Comparison of ENCODE assay signal across 22 cellular contexts in the genomic region with DNA sequence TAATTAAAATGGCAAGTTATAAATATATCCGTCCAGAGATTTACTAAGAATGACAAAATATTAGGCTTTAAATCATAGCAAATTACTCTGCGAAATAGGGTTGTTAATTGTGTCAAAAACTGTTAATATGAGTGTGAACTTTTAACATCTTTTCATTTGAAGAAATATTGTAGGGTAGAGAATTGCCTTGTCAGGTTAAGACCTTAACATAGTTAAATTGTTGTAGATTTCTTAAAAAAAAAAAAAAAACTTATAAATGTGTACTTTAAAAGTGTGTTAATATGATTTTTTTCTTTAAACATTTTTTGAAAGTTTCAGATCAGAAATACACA.
A peak's percentile ranks its signal among the peaks of the same experiment; 100 is the strongest.
DNase-seq lines count a peak whose midpoint lies in the region; ATAC-seq, FAIRE-seq and TF ChIP-seq lines count a peak whose summit lies in the region.
"Had no signal": no experiment of that assay in that cellular context is flagged by ENCODE, and none has a peak within 500 bp of the region (broad histone marks: within the 10 kb centered on the region; RNA-seq: fewer than 3 reads in every experiment).

No MANE protein-coding gene starts in this region.

- peaks cover 0 to 4% of the 10 kb centered on the region in 2 donors for H3K4me1 ChIP-seq in breast epithelium
- peaks cover 73% of the 10 kb centered on the region for H3K4me1 ChIP-seq in OCI-LY3 (ENCODE audit: low read length)
- H3K4me1 ChIP-seq in endothelial cell of umbilical vein (ENCODE audit: control insufficient read depth, extremely low read depth, insufficient read depth, low read length) = peaks cover 2% of the 10 kb centered on the region
- H3K4me1 ChIP-seq: foreskin keratinocyte had no signal

- dilution Hi-C loops in endothelial cell of umbilical vein (cut with MboI; ENCODE audit: extremely low pct_ligation_motif_present, low sequenced_read_pairs) = no loop called here

- no peak for TF ChIP-seq POLR2A in breast epithelium (IDR thresholded peaks at IDR 0.05)
- TF ChIP-seq POLR2A in endothelial cell of umbilical vein (IDR thresholded peaks at IDR 0.05; ENCODE audit: low read depth, low read length) = no peak

- H4K20me1 ChIP-seq in OCI-LY3 (ENCODE audit: insufficient read depth, low read length) (peaks cover 83% of the 10 kb centered on the region), endothelial cell of umbilical vein (replicated peaks; ENCODE audit: control insufficient read depth, extremely low read depth, insufficient read depth, low read length) (no peaks in the 10 kb centered on the region)

- no TSS peak for BruUV-seq in MCF 10A (replicated peaks; lab: Mats Ljungman, UMichigan)
- no TSS peak for BruUV-seq in endothelial cell of umbilical vein (replicated peaks; lab: Mats Ljungman, UMichigan)

- H3K27ac Mint-ChIP-seq in MCF 10A (ENCODE audit: low read depth, unreplicated experiment) (peak overlapping the region; percentile 51), type B pancreatic cell (no peak overlapping the region)

- H3K4me3 ChIP-seq in breast epithelium = no peak overlapping the region
- H3K4me3 ChIP-seq in OCI-LY3 (ENCODE audit: low read length) = no peak overlapping the region
- H3K4me3 ChIP-seq in endothelial cell of umbilical vein (replicated peaks in 1 of 3; ENCODE audit: insufficient read depth in 1 of 3, low read depth in 1 of 3, low read length in 3 of 3) = no peak overlapping the region
- H3K4me3 ChIP-seq: K562, ovary, right lobe of liver, thyroid gland had no signal

- peaks cover 82% of the 10 kb centered on the region for H3K79me2 ChIP-seq in OCI-LY3 (ENCODE audit: low read length)
- no peaks in the 10 kb centered on the region for H3K79me2 ChIP-seq in endothelial cell of umbilical vein (ENCODE audit: control insufficient read depth, insufficient read depth, low read length)

- H3K9me3 ChIP-seq in breast epithelium (no peaks in the 10 kb centered on the region), OCI-LY3 (ENCODE audit: insufficient read depth, low read length) (no peaks in the 10 kb centered on the region), endothelial cell of umbilical vein (replicated peaks; ENCODE audit: control insufficient read depth, insufficient read depth, low read length) (no peaks in the 10 kb centered on the region)
- H3K9me3 ChIP-seq: ovary, right lobe of liver, thyroid gland had no signal

- H3K27me3 ChIP-seq in breast epithelium (no peaks in the 10 kb centered on the region), OCI-LY3 (ENCODE audit: low read depth, low read length) (no peaks in the 10 kb centered on the region), endothelial cell of umbilical vein (ENCODE audit: control insufficient read depth in 2 of 2, insufficient read depth in 2 of 2, low read length in 2 of 2) (no peaks in the 10 kb centered on the region)
- H3K27me3 ChIP-seq: foreskin keratinocyte, ovary, right lobe of liver, thyroid gland had no signal

- H3K27me3 Mint-ChIP-seq in MCF 10A (ENCODE audit: insufficient read depth, unreplicated experiment) = no peaks in the 10 kb centered on the region
- H3K27me3 Mint-ChIP-seq in type B pancreatic cell = no peaks in the 10 kb centered on the region
- H3K27me3 Mint-ChIP-seq: CD8-positive, alpha-beta memory T cell; stimulated activated naive CD8-positive, alpha-beta T cell treated with anti-CD3 and anti-CD28 coated beads, Interleukin-15, Interleukin-2, amounts not matched to agents 100 ng/mL and 50 ng/mL, for 24 hours had no signal

- FAIRE-seq in endothelial cell of umbilical vein (lab: Jason Lieb, UNC) = peak; percentile 50

- ATAC-seq in sciatic nerve = no peak

- H3K9me1 ChIP-seq in endothelial cell of umbilical vein (replicated peaks; ENCODE audit: control insufficient read depth, extremely low read depth, insufficient read depth, low read length) = no peaks in the 10 kb centered on the region

- DNase-seq in MCF 10A (ENCODE audit: unreplicated experiment) (no peak), breast epithelium (ENCODE audit: low spot score in 2 of 2) (no peak), endothelial cell of umbilical vein (ENCODE audit: low read depth, low spot score) (no peak), type B pancreatic cell (ENCODE audit: extremely low spot score, unreplicated experiment) (no peak), NCI-H748 (lab: John Stamatoyannopoulos, UW; ENCODE audit: unreplicated experiment) (no peak), sciatic nerve (ENCODE audit: low spot score) (no peak), HEK293T (ENCODE audit: extremely low spot score) (no peak)
- DNase-seq: activated CD4-positive, alpha-beta T cell treated with anti-CD3 and anti-CD28 coated beads, Interleukin-2, amount 50 U/mL, for 1 hour; activated CD8-positive, alpha-beta memory T cell treated with anti-CD3 and anti-CD28 coated beads, Interleukin-2, amount 50 U/mL, for 4 hours; effector CD8-positive, alpha-beta T cell; GOT3; NCI-H1436; NCI-H510A; NK-92 treated with Interleukin-12 subunit alpha and Interleukin-12 subunit beta, amount 100 ng/mL, for 24 hours; right lobe of liver had no signal

- H3K9ac ChIP-seq in OCI-LY3 (ENCODE audit: low read length) (no peak overlapping the region), endothelial cell of umbilical vein (replicated peaks; ENCODE audit: extremely low read depth, insufficient read depth, low read length) (no peak overlapping the region)

- intact Hi-C loops in MCF 10A (cut with micrococcal nuclease) (loop anchor here (1.0 to 10.0 kb wide), 5 partner anchors 174 to 730 kb away; no protein-coding TSS in a partner anchor), breast epithelium (cut with DNase I; ENCODE audit: low total_unique reads) (loop anchor here (10.0 kb wide), 1 partner anchor 112 kb away; a partner anchor contains a TSS), endothelial cell of umbilical vein (cut with micrococcal nuclease) (loop anchor here (1.0 to 2.0 kb wide), 4 partner anchors 232 to 433 kb away; a partner anchor contains a TSS), sciatic nerve (cut with DNase I) (no loop called here)

- no peaks in the 10 kb centered on the region for H3K9me3 Mint-ChIP-seq in MCF 10A (ENCODE audit: unreplicated experiment)
- H3K9me3 Mint-ChIP-seq in type B pancreatic cell = no peaks in the 10 kb centered on the region
- H3K9me3 Mint-ChIP-seq: CD8-positive, alpha-beta memory T cell; stimulated activated naive CD8-positive, alpha-beta T cell treated with anti-CD3 and anti-CD28 coated beads, Interleukin-15, Interleukin-2, amounts not matched to agents 100 ng/mL and 50 ng/mL, for 24 hours had no signal

- peak overlapping the region; percentile 54 for H3K4me2 ChIP-seq in OCI-LY3 (ENCODE audit: low read length)
- H3K4me2 ChIP-seq in endothelial cell of umbilical vein (ENCODE audit: insufficient read depth, low read length) = no peak overlapping the region

- H2AFZ ChIP-seq in OCI-LY3 (ENCODE audit: low read depth, low read length) (no peak overlapping the region), endothelial cell of umbilical vein (ENCODE audit: low read depth, low read length) (no peak overlapping the region)

- POLR2A ChIA-PET in MCF 10A (lab: Yijun Ruan, JAX) = interaction anchor here (0.7 to 1.7 kb wide), 2 partner anchors 110 to 230 kb away, joined by 3 to 4 read pairs; a partner anchor contains a TSS
- POLR2A ChIA-PET in endothelial cell of umbilical vein (lab: Charles Lee) = no interaction called here
- POLR2A ChIA-PET in HEK293T (lab: Yijun Ruan, JAX) = no interaction called here

- H3K4me1 Mint-ChIP-seq in MCF 10A (ENCODE audit: insufficient read depth, unreplicated experiment) = no peaks in the 10 kb centered on the region
- peaks cover 20% of the 10 kb centered on the region for H3K4me1 Mint-ChIP-seq in type B pancreatic cell (ENCODE audit: unreplicated experiment)

- H3K4me3 Mint-ChIP-seq in MCF 10A (ENCODE audit: unreplicated experiment) = no peak overlapping the region
- H3K4me3 Mint-ChIP-seq in type B pancreatic cell = no peak overlapping the region
- H3K4me3 Mint-ChIP-seq: CD8-positive, alpha-beta memory T cell; stimulated activated naive CD8-positive, alpha-beta T cell treated with anti-CD3 and anti-CD28 coated beads, Interleukin-15, Interleukin-2, amounts not matched to agents 100 ng/mL and 50 ng/mL, for 24 hours had no signal

- TF ChIP-seq CTCF in MCF 10A (IDR thresholded peaks at IDR 0.05; ENCODE audit: unreplicated experiment) = no peak
- peak in 1 of 3 donors; percentile 3 for TF ChIP-seq CTCF in breast epithelium (IDR thresholded peaks at IDR 0.05)
- TF ChIP-seq CTCF in OCI-LY3 (IDR thresholded peaks at IDR 0.05; ENCODE audit: low read depth, low read length) = no peak
- TF ChIP-seq CTCF in endothelial cell of umbilical vein (IDR thresholded peaks at IDR 0.05; ENCODE audit: extremely low read depth in 1 of 2, insufficient read depth in 1 of 2, low read depth in 1 of 2, low read length in 2 of 2) = no peak
- peak; percentile 56 for TF ChIP-seq CTCF in type B pancreatic cell (conservative IDR thresholded peaks at IDR 0.05)

- H3K36me3 Mint-ChIP-seq in MCF 10A (ENCODE audit: insufficient read depth, unreplicated experiment) (peaks cover 4% of the 10 kb centered on the region), type B pancreatic cell (peaks cover 13% of the 10 kb centered on the region)

- CTCF ChIA-PET in MCF 10A (lab: Yijun Ruan, JAX) (interaction anchor here (0.6 to 1.8 kb wide), 15 partner anchors 74 to 431 kb away, joined by 3 to 9 read pairs (median 4); a partner anchor contains a TSS), endothelial cell of umbilical vein (lab: Charles Lee) (interaction anchor here (0.9 to 3.3 kb wide), 3 partner anchors 143 to 433 kb away, joined by 3 to 22 read pairs (median 4); no protein-coding TSS in a partner anchor), HEK293T (lab: Yijun Ruan, JAX) (no interaction called here)

- H3K36me3 ChIP-seq in breast epithelium = no peaks in the 10 kb centered on the region
- H3K36me3 ChIP-seq in OCI-LY3 (replicated peaks; ENCODE audit: low read depth, low read length) = peaks cover 37% of the 10 kb centered on the region
- H3K36me3 ChIP-seq in endothelial cell of umbilical vein (ENCODE audit: control insufficient read depth in 2 of 2, extremely low read depth in 1 of 2, insufficient read depth in 2 of 2, low read length in 2 of 2) = no peaks in the 10 kb centered on the region
- H3K36me3 ChIP-seq: ovary, thyroid gland had no signal

- H3K27ac ChIP-seq in breast epithelium (no peak overlapping the region), OCI-LY3 (ENCODE audit: low read length) (peak overlapping the region; percentile 42; the same call in 1 of the 2 replicates), endothelial cell of umbilical vein (ENCODE audit: insufficient read depth, low read depth, low read length) (no peak overlapping the region)
- H3K27ac ChIP-seq: foreskin keratinocyte, ovary had no signal

TF ChIP-seq in endothelial cell of umbilical vein, 7 proteins besides CTCF, POLR2A, EP300 and RAD21 (continues in another document):
- no peak for TF ChIP-seq JUN (IDR thresholded peaks at IDR 0.05; ENCODE audit: borderline replicate concordance, insufficient read depth, insufficient read length, low read depth)

TF ChIP-seq in HEK293T, 16 proteins besides CTCF, POLR2A, EP300 and RAD21 (continues in another document):
- TF ChIP-seq FOXA1 (IDR thresholded peaks at IDR 0.05) (no peak), SUZ12 (IDR thresholded peaks at IDR 0.05) (no peak), FOXK2 (IDR thresholded peaks at IDR 0.05) (no peak), NFRKB (IDR thresholded peaks at IDR 0.05) (no peak), FOXM1 (IDR thresholded peaks at IDR 0.05; ENCODE audit: borderline replicate concordance) (no peak), SP1 (IDR thresholded peaks at IDR 0.05) (no peak), TARDBP (IDR thresholded peaks at IDR 0.05) (no peak)
